In the genomic region with DNA sequence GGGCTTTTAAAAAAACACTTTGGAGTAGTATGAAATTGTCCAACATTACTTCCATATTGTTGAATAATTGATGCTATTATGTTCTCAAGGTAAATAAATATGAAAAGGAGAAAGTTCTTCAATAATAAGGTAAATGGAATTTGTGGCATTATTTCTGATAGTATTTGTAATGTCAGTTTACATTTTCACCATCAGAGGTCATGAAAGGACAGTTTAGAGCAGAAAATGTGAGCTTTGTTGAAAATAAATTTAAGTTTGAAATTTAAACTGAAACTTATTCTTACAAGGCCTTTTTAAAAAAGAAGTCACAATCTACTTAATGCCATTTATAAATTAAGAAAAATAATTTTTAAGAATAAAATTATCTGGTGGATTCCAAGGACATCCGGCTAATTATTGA, we compare ENCODE assay signal across 1 cellular context.
TF ChIP-seq lines count a peak whose summit lies in the region.

No MANE protein-coding gene starts in this region.

TF ChIP-seq in GM23338, 12 proteins besides CTCF, POLR2A, EP300 and RAD21:
- TF ChIP-seq ZNF331 (CRISPR knock-in tag; IDR thresholded peaks at IDR 0.05; ENCODE audit: low read depth): no peak
- no peak for TF ChIP-seq EZH2 (IDR thresholded peaks at IDR 0.05; ENCODE audit: low read depth, unreplicated experiment)
- TF ChIP-seq ZNF114 (CRISPR knock-in tag; IDR thresholded peaks at IDR 0.05): no peak
